Comparison of ENCODE assay signal across 8 cellular contexts in genomic region chr15:59104912-59105732, GRCh38. TPM values are rescaled to one million over a fixed set of nuclear protein-coding genes. Genes with fewer than 3 reads are reported as not detected.
DNase-seq lines count a peak whose midpoint lies in the region; ATAC-seq, FAIRE-seq and TF ChIP-seq lines count a peak whose summit lies in the region.

Gene CCNB2 (plus strand): TSS chr15:59105146. CDS start chr15:59105269, 123 bp downstream.

- ATAC-seq in CD4-positive, CD25-positive, alpha-beta regulatory T cell (ENCODE audit: low read depth in 2 of 2): peak; percentile 100
- ATAC-seq in GM19438 (IDR thresholded peaks at IDR 0.05; ENCODE audit: low read depth, unreplicated experiment) (peak; percentile 97), HG03571 (IDR thresholded peaks at IDR 0.05; ENCODE audit: unreplicated experiment) (peak; percentile 94), HepG2 (peak; percentile 99)

- no peaks in the 10 kb centered on the region for H3K36me3 ChIP-seq in CD4-positive, CD25-positive, alpha-beta regulatory T cell (ENCODE audit: control insufficient read depth, insufficient read depth, low read length)
- H3K36me3 ChIP-seq in HepG2 (replicated peaks in 1 of 2; ENCODE audit: control insufficient read depth in 1 of 2, insufficient read depth in 2 of 2, low read length in 2 of 2): peaks cover 1 to 27% of the 10 kb centered on the region in 2 experiments; a peak in 4 of 5 replicates

- peaks cover 8% of the 10 kb centered on the region for H3K4me1 ChIP-seq in CD4-positive, CD25-positive, alpha-beta regulatory T cell (ENCODE audit: control insufficient read depth, insufficient read depth, low read length, poor library complexity, severe bottlenecking)
- peaks cover 29% of the 10 kb centered on the region for H3K4me1 ChIP-seq in HepG2 (ENCODE audit: insufficient read depth, low read length)

- peak within 1 kb of the TSS; percentile 89 for H3K4me2 ChIP-seq in HepG2 (ENCODE audit: low read depth, low read length)

- H3K9me3 Mint-ChIP-seq in CD4-positive, CD25-positive, alpha-beta regulatory T cell: no peaks in the 10 kb centered on the region

- peak within 1 kb of the TSS; percentile 85 for H3K4me3 ChIP-seq in CD4-positive, CD25-positive, alpha-beta regulatory T cell (ENCODE audit: low read depth, low read length)
- peak within 1 kb of the TSS; percentile 84 to 96 (median 84) for H3K4me3 ChIP-seq in HepG2 (replicated peaks in 1 of 3; ENCODE audit: insufficient read depth in 1 of 3, low read depth in 2 of 3, low read length in 3 of 3)

- H3K36me3 Mint-ChIP-seq in CD4-positive, CD25-positive, alpha-beta regulatory T cell: no peaks in the 10 kb centered on the region

- under 1% methylated on average over 21 of the region's 57 CpGs for WGBS in HepG2 (ENCODE audit: low lambda C conversion rate)

- H2AFZ ChIP-seq in HepG2 (ENCODE audit: low read length): peak within 1 kb of the TSS; percentile 99

- peak; percentile 75 for FAIRE-seq in HepG2 (lab: Jason Lieb, UNC)

- no peaks in the 10 kb centered on the region for H3K27me3 ChIP-seq in CD4-positive, CD25-positive, alpha-beta regulatory T cell (ENCODE audit: control insufficient read depth, insufficient read depth, low read length)
- no peaks in the 10 kb centered on the region for H3K27me3 ChIP-seq in HepG2 (ENCODE audit: control insufficient read depth in 1 of 2, insufficient read depth in 2 of 2, low read length in 2 of 2)

- no peak for TF ChIP-seq CTCF in HepG2 (CRISPR knock-in tag; IDR thresholded peaks at IDR 0.05)

- H3K27me3 Mint-ChIP-seq in CD4-positive, CD25-positive, alpha-beta regulatory T cell: no peaks in the 10 kb centered on the region

- peak within 1 kb of the TSS; percentile 86 for H3K9ac ChIP-seq in HepG2 (ENCODE audit: insufficient read depth, low read depth, low read length)

- POLR2A ChIA-PET in HepG2 (lab: Yijun Ruan, JAX): no interaction called here

- intact Hi-C loops in HepG2 (cut with micrococcal nuclease; ENCODE audit: unreplicated experiment): loop anchor here (10.0 kb wide), 1 partner anchor 120 kb away; the partner anchor contains the start of gene RNF111

- peak; percentile 91 to 96 for TF ChIP-seq POLR2A in HepG2 (IDR thresholded peaks at IDR 0.05; ENCODE audit: insufficient read depth in 1 of 2, low read depth in 2 of 2, low read length in 2 of 2)

- no peaks in the 10 kb centered on the region for H4K20me1 ChIP-seq in HepG2 (ENCODE audit: insufficient read depth, low read length)

- BruUV-seq in HepG2 (replicated peaks; lab: Mats Ljungman, UMichigan): no TSS peak

- peaks cover 7 to 28% (median 15%) of the 10 kb centered on the region in 4 donors for H3K4me1 Mint-ChIP-seq in CD4-positive, CD25-positive, alpha-beta regulatory T cell

- peak within 1 kb of the TSS; percentile 94 to 99 (median 97) for H3K27ac Mint-ChIP-seq in CD4-positive, CD25-positive, alpha-beta regulatory T cell

- H3K9me3 ChIP-seq in CD4-positive, CD25-positive, alpha-beta regulatory T cell (ENCODE audit: control insufficient read depth in 2 of 2, low read length in 2 of 2): no peaks in the 10 kb centered on the region
- no peaks in the 10 kb centered on the region for H3K9me3 ChIP-seq in HepG2 (ENCODE audit: low read length)

- DNase-seq in CD4-positive, CD25-positive, alpha-beta regulatory T cell: peak; percentile 82 to 97 (median 89)
- peak; percentile 90 for DNase-seq in NCI-H774 (lab: John Stamatoyannopoulos, UW)
- peak; percentile 54 to 74 for DNase-seq in activated CD4-positive, alpha-beta T cell treated with anti-CD3 and anti-CD28 coated beads, Interleukin-2, amount 50 U/mL, for 24 hours (ENCODE audit: low read depth in 1 of 2, low spot score in 1 of 2)
- peak; percentile 87 to 94 for DNase-seq in dermis microvascular lymphatic vessel endothelial cell (ENCODE audit: low read depth in 2 of 2)
- DNase-seq in HepG2 (ENCODE audit: low spot score): peak; percentile 92
- peak; percentile 77 for DNase-seq in stimulated activated CD4-positive, alpha-beta T cell treated with anti-CD3 and anti-CD28 coated beads, Interleukin-4, amount 100 ng/mL, for 1 hour

- TF ChIP-seq EP300 in HepG2 (IDR thresholded peaks at IDR 0.05; ENCODE audit: low read depth in 2 of 2, low read length in 2 of 2): no peak
- no peak for TF ChIP-seq EP300 in HepG2 (CRISPR knock-in tag; IDR thresholded peaks at IDR 0.05; ENCODE audit: borderline replicate concordance)

- H3K79me2 ChIP-seq in HepG2 (ENCODE audit: insufficient read depth, low read length): peaks cover 34% of the 10 kb centered on the region

- peak; percentile 48 for TF ChIP-seq RAD21 in HepG2 (CRISPR knock-in tag; IDR thresholded peaks at IDR 0.05)

- in situ Hi-C loops in HepG2 (cut with HindIII; ENCODE audit: extremely low pct_ligation_motif_present, low pct_unique_long_range_greater_than_20kb): no loop called here

- H3K27ac ChIP-seq in CD4-positive, CD25-positive, alpha-beta regulatory T cell (ENCODE audit: insufficient read depth, low read length, poor library complexity, severe bottlenecking): peak within 1 kb of the TSS; percentile 88
- H3K27ac ChIP-seq in HepG2 (ENCODE audit: extremely low read length, insufficient read depth, low read length): peak within 1 kb of the TSS; percentile 86

- CTCF ChIA-PET in HepG2 (lab: Yijun Ruan, JAX; ENCODE audit: low intra/inter-chr PET ratio, low total read pairs): no interaction called here

- peak within 1 kb of the TSS; percentile 89 to 99 (median 94) for H3K4me3 Mint-ChIP-seq in CD4-positive, CD25-positive, alpha-beta regulatory T cell

TF ChIP-seq in HepG2, 621 proteins besides CTCF, POLR2A, EP300 and RAD21 (continues in another document):
- TF ChIP-seq ZNF878 (CRISPR knock-in tag; IDR thresholded peaks at IDR 0.05) (no peak), TEAD2 (CRISPR knock-in tag; IDR thresholded peaks at IDR 0.05) (no peak), ZNF512B (CRISPR knock-in tag; IDR thresholded peaks at IDR 0.05; ENCODE audit: borderline replicate concordance) (0 out of 2 replicates have a peak, but pooled peaks have one; percentile 61), ZNF329 (CRISPR knock-in tag; IDR thresholded peaks at IDR 0.05; ENCODE audit: low read depth) (no peak), TP53 (CRISPR knock-in tag; conservative IDR thresholded peaks at IDR 0.05) (0 out of 2 replicates have a peak, but pooled peaks have one; percentile 22), E2F1 (CRISPR knock-in tag; IDR thresholded peaks at IDR 0.05) (0 out of 2 replicates have a peak, but pooled peaks have one; percentile 30)

RNA-seq across cellular contexts. Expression of gene CCNB2, which starts in this region (rescaled TPM):
- total RNA-seq in CD4-positive, CD25-positive, alpha-beta regulatory T cell: 1.8 TPM
- polyA plus RNA-seq in CD4-positive, CD25-positive, alpha-beta regulatory T cell: 10 to 100 TPM in 2 of 4 donors, 1 to 10 TPM in 2; 5.0 to 15.9 (median 9.3) TPM
- 9.5 and 30.4 TPM in 2 replicates for total RNA-seq in dermis microvascular lymphatic vessel endothelial cell
- total RNA-seq in HepG2 (2016; rRNA removed; fragmentation: Illumina TruSeq; extraction: Trizol): 80.9 and 108 TPM in 2 replicates
- total RNA-seq in HepG2 (2016; cell fraction: cytosol; rRNA removed; fragmentation: Illumina TruSeq; extraction: Trizol; ENCODE audit: low read depth): 19.0 and 20.1 TPM in 2 replicates
- total RNA-seq in HepG2 (2016; cell fraction: insoluble cytoplasmic fraction; rRNA removed; fragmentation: Illumina TruSeq; extraction: Trizol): 81.5 and 103 TPM in 2 replicates
- 34.7 and 37.4 TPM in 2 replicates for total RNA-seq in HepG2 (2016; cell fraction: membrane; rRNA removed; fragmentation: Illumina TruSeq; extraction: Trizol)
- 37.3 and 44.7 TPM in 2 replicates for total RNA-seq in HepG2 (2016; cell fraction: nucleus; rRNA removed; fragmentation: Illumina TruSeq; extraction: Trizol)
- 23.1 and 43.5 TPM in 2 replicates for polyA plus RNA-seq in HepG2 (2011; rRNA removed)
- polyA plus RNA-seq in HepG2 (2011; cell fraction: cytosol; rRNA removed): 36.5 and 37.2 TPM in 2 replicates
- polyA plus RNA-seq in HepG2 (2011; cell fraction: nucleus; rRNA removed): 12.3 and 17.7 TPM in 2 replicates
- polyA plus RNA-seq in HepG2 (2012): 26.2 and 56.3 TPM in 2 replicates
- polyA plus RNA-seq in HepG2 (2016; cell fraction: cytosol; fragmentation: Illumina TruSeq; extraction: Trizol; ENCODE audit: low read depth): 18.4 and 19.2 TPM in 2 replicates
- 110 and 112 TPM in 2 replicates for polyA plus RNA-seq in HepG2 (2016; cell fraction: insoluble cytoplasmic fraction; fragmentation: Illumina TruSeq; extraction: Trizol; ENCODE audit: low read depth)
- polyA plus RNA-seq in HepG2 (2016; cell fraction: membrane; fragmentation: Illumina TruSeq; extraction: Trizol; ENCODE audit: low read depth): 29.0 and 31.7 TPM in 2 replicates
- polyA plus RNA-seq in HepG2 (2016; cell fraction: nucleus; fragmentation: Illumina TruSeq; extraction: Trizol; ENCODE audit: insufficient read depth, low read depth): 46.6 and 46.9 TPM in 2 replicates
- 24.1 and 72.0 TPM in 2 replicates for polyA minus RNA-seq in HepG2 (2011; rRNA and poly(A)+ RNA removed; ENCODE audit: low replicate concordance)
- 31.1 and 39.1 TPM in 2 replicates for polyA minus RNA-seq in HepG2 (2011; cell fraction: cytosol; rRNA and poly(A)+ RNA removed)
- 32.8 and 43.8 TPM in 2 replicates for polyA minus RNA-seq in HepG2 (2011; cell fraction: nucleus; rRNA and poly(A)+ RNA removed)

Comparison
In these comparisons a context has a peak if more than half of its experiments do, and no peak if none do; other contexts are left out.
1. Peak in every context shown above with its lines: DNase-seq, ATAC-seq, H3K4me3 ChIP-seq and H3K27ac ChIP-seq.